26 cellular contexts compared by ENCODE assay signal in genomic region chr11:2513441-2513840, GRCh38.
DNase-seq lines count a peak whose midpoint lies in the region; ATAC-seq and TF ChIP-seq lines count a peak whose summit lies in the region.
"Had no signal": no experiment of that assay in that cellular context is flagged by ENCODE, and none has a peak within 500 bp of the region (broad histone marks: within the 10 kb centered on the region; RNA-seq: fewer than 3 reads in every experiment).

No MANE protein-coding gene starts in this region.

- no peaks in the 10 kb centered on the region for H3K9me3 Mint-ChIP-seq in activated T-cell treated with anti-CD3 and anti-CD28 coated beads, Interleukin-2, amount 50 U/mL, for 24 hours
- H3K9me3 Mint-ChIP-seq: activated naive CD4-positive, alpha-beta T cell treated with anti-CD3 and anti-CD28 coated beads, Interleukin-2, amount 50 U/mL, for 72 hours; IgD-negative memory B cell; immature natural killer cell; naive thymus-derived CD4-positive, alpha-beta T cell had no signal

- H3K27me3 ChIP-seq in spleen (replicated peaks in 1 of 7), result no peaks in the 10 kb centered on the region
- H3K27me3 ChIP-seq: body of pancreas, colonic mucosa, heart left ventricle had no signal

- H3K4me1 Mint-ChIP-seq in activated T-cell treated with anti-CD3 and anti-CD28 coated beads, Interleukin-2, amount 50 U/mL, for 24 hours (ENCODE audit: low read depth), result peaks cover 3% of the 10 kb centered on the region
- H3K4me1 Mint-ChIP-seq: immature natural killer cell had no signal

- H3K4me3 Mint-ChIP-seq in activated T-cell treated with anti-CD3 and anti-CD28 coated beads, Interleukin-2, amount 50 U/mL, for 24 hours, result no peak overlapping the region
- H3K4me3 Mint-ChIP-seq: immature natural killer cell; naive thymus-derived CD4-positive, alpha-beta T cell had no signal

- peak; percentile 19 for DNase-seq in activated T-cell treated with anti-CD3 and anti-CD28 coated beads, Interleukin-2, amount 50 U/mL, for 24 hours
- DNase-seq in activated T-cell treated with anti-CD3 and anti-CD28 coated beads for 4 hours, result no peak
- peak; percentile 1 for DNase-seq in HuH-7.5 (ENCODE audit: low spot score)
- DNase-seq in iPS-NIHi11 (ENCODE audit: low spot score), result peak; percentile 3
- peak; percentile 62 for DNase-seq in spleen
- no peak for DNase-seq in activated naive CD4-positive, alpha-beta T cell treated with Interleukin-2 at 50 U/mL for 16 hours
- DNase-seq: GDM1; immature natural killer cell; mammary epithelial cell; MM.1S; NCI-H187; NCI-H2227 treated with DMSO at 0.1 percent for 48 hours; PC-9; stimulated activated CD4-positive, alpha-beta T cell treated with anti-CD3 and anti-CD28 coated beads, Interleukin-12 subunit alpha, Interleukin-12 subunit beta, amount 100 ng/mL, for 4 hours; T1000 had no signal

- no peak overlapping the region for H3K27ac ChIP-seq in spleen
- H3K27ac ChIP-seq: body of pancreas, colonic mucosa, HL-60, PC-9, SK-N-MC, suprapubic skin had no signal

- ATAC-seq in GM21576 (IDR thresholded peaks at IDR 0.05; ENCODE audit: unreplicated experiment) (no peak), GM18502 (IDR thresholded peaks at IDR 0.05; ENCODE audit: poor library complexity, unreplicated experiment) (no peak)
- ATAC-seq: activated naive CD4-positive, alpha-beta T cell treated with anti-CD3 and anti-CD28 coated beads, Interleukin-2, amount 50 U/mL, for 72 hours; body of pancreas; naive thymus-derived CD4-positive, alpha-beta T cell had no signal

- no peak overlapping the region for H3K27ac Mint-ChIP-seq in activated T-cell treated with anti-CD3 and anti-CD28 coated beads, Interleukin-2, amount 50 U/mL, for 24 hours
- H3K27ac Mint-ChIP-seq: immature natural killer cell had no signal

- H3K4me3 ChIP-seq in spleen, result no peak overlapping the region
- H3K4me3 ChIP-seq: body of pancreas, colonic mucosa, heart left ventricle, PC-9, SK-N-MC, suprapubic skin had no signal

- H3K36me3 Mint-ChIP-seq in activated T-cell treated with anti-CD3 and anti-CD28 coated beads, Interleukin-2, amount 50 U/mL, for 24 hours (ENCODE audit: low read depth), result no peaks in the 10 kb centered on the region
- H3K36me3 Mint-ChIP-seq: activated naive CD4-positive, alpha-beta T cell treated with anti-CD3 and anti-CD28 coated beads, Interleukin-2, amount 50 U/mL, for 72 hours; IgD-negative memory B cell; immature natural killer cell; naive thymus-derived CD4-positive, alpha-beta T cell had no signal

- peaks cover 0 to 34% (median 11%) of the 10 kb centered on the region in 6 donors for H3K4me1 ChIP-seq in spleen
- H3K4me1 ChIP-seq: body of pancreas, colonic mucosa had no signal

- WGBS in spleen, 5 donors, result 92 to 100% (median 94%) methylated on average over 4 to 6 of the region's 6 CpGs

- TF ChIP-seq POLR2A in spleen (IDR thresholded peaks at IDR 0.05), result no peak

- TF ChIP-seq CTCF in spleen (IDR thresholded peaks at IDR 0.05 in 8 of 11, conservative IDR thresholded peaks at IDR 0.05 in 3 of 11), result no peak

- no peaks in the 10 kb centered on the region for H3K27me3 Mint-ChIP-seq in activated T-cell treated with anti-CD3 and anti-CD28 coated beads, Interleukin-2, amount 50 U/mL, for 24 hours
- H3K27me3 Mint-ChIP-seq: IgD-negative memory B cell; naive thymus-derived CD4-positive, alpha-beta T cell had no signal

- no peaks in the 10 kb centered on the region for H3K9me3 ChIP-seq in spleen
- H3K9me3 ChIP-seq: body of pancreas, colonic mucosa, heart left ventricle, suprapubic skin had no signal

- no peaks in the 10 kb centered on the region for H3K36me3 ChIP-seq in spleen
- H3K36me3 ChIP-seq: colonic mucosa, heart left ventricle, suprapubic skin had no signal

- intact Hi-C loops in spleen (cut with DNase I; ENCODE audit: low total_unique reads), result no loop called here

Comparison
In these comparisons a context has a peak if more than half of its experiments do, and no peak if none do; other contexts are left out.
1. DNase-seq: peak in activated T-cell treated with anti-CD3 and anti-CD28 coated beads, Interleukin-2, amount 50 U/mL, for 24 hours (single experiment), HuH-7.5 (single experiment), iPS-NIHi11 (single experiment) and spleen (single experiment); none in activated T-cell treated with anti-CD3 and anti-CD28 coated beads for 4 hours (single experiment) and activated naive CD4-positive, alpha-beta T cell treated with Interleukin-2 at 50 U/mL for 16 hours (single experiment).